In the genomic region with DNA sequence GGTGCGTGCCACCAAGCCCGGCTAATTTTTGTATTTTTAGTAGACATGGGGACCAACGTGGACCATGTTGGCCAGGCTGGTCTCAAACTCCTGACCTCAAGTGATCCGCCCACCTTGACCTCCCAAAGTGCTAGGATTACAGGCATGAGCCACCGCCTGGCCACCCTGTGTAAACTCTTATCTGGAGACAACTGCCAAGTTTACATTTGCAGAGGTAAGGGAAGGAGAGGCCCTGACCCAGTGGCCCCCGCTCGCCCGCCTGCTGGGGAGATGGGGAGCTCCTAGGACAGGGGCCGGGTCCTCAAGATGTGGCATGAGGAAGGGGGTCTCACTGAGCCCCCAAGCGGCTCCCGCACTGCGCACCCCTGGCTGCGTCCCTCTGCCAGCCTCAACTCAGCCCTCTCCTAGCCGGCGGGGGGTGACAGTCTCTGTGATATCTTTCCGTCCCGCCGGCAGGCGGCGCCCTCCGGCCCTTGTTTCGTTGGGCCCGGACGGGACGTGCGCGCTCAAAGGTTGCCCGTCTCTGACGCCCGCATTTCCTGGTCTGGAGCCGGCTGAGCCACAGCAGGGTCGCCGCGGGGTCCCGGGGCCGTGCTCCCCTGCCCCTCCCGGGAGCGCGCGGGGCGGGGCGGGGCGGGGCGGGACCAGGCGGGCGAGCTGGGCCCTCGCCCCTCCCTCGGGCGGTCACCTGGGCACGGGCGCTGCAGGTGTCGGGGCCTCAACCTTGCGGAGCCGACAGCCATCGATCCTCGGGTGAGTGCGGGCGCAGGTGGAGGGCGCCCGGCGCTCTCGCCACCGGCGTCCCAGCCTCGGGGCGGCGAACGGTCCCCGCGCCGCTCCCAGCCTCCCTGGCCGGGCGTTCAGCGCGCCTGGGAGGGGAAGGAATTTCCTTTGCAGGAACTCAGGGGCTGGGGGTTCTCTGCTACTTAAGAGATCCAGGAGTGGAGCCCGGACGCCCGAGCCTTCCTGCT, we compare ENCODE assay signal across 8 cellular contexts. TPM values are rescaled to one million over a fixed set of nuclear protein-coding genes. Genes with fewer than 3 reads are reported as not detected.
A peak's percentile ranks its signal among the peaks of the same experiment; 100 is the strongest.
DNase-seq lines count a peak whose midpoint lies in the region; ATAC-seq and TF ChIP-seq lines count a peak whose summit lies in the region.

A gene with protein sequence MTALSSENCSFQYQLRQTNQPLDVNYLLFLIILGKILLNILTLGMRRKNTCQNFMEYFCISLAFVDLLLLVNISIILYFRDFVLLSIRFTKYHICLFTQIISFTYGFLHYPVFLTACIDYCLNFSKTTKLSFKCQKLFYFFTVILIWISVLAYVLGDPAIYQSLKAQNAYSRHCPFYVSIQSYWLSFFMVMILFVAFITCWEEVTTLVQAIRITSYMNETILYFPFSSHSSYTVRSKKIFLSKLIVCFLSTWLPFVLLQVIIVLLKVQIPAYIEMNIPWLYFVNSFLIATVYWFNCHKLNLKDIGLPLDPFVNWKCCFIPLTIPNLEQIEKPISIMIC (plus strand): TSS at position 533 of the 971 bp plus-strand sequence. CDS start 45,978 bp downstream, outside the sequence.

- H3K27me3 Mint-ChIP-seq in natural killer cell treated with Interleukin-12 subunit alpha and Interleukin-12 subunit beta and Interleukin-15 and Interleukin-18, amount 100 ng/mL, for 72 hours: peaks cover 0 to 9% of the 10 kb centered on the region in 2 donors
- no peaks in the 10 kb centered on the region for H3K27me3 Mint-ChIP-seq in stimulated activated naive CD8-positive, alpha-beta T cell treated with anti-CD3 and anti-CD28 coated beads, Interleukin-15, Interleukin-2, amounts not matched to agents 100 ng/mL and 50 ng/mL, for 24 hours

- no peaks in the 10 kb centered on the region for H3K9me3 ChIP-seq in NT2/D1 (ENCODE audit: insufficient read depth, low read length)

- TF ChIP-seq CTCF in GM20000 (IDR thresholded peaks at IDR 0.05; ENCODE audit: extremely low read depth, missing control alignments): peak; percentile 73
- TF ChIP-seq CTCF in fibroblast of mammary gland (conservative IDR thresholded peaks at IDR 0.05; ENCODE audit: control insufficient read depth, insufficient read depth, low read depth, low read length): peak; percentile 61

- peak; percentile 88 for DNase-seq in D341Med (ENCODE audit: low spot score)
- peak; percentile 85 for DNase-seq in GM20000 (ENCODE audit: low spot score)
- DNase-seq in HK-2 (ENCODE audit: unreplicated experiment): peak; percentile 81
- peak; percentile 74 for DNase-seq in NT2/D1 (ENCODE audit: low read depth, low spot score)
- peak; percentile 72 for DNase-seq in activated T-cell treated with anti-CD3 and anti-CD28 coated beads for 24 hours (ENCODE audit: low read depth)
- DNase-seq in fibroblast of mammary gland (ENCODE audit: low read depth): peak; percentile 45
- peak; percentile 85 for DNase-seq in natural killer cell treated with Interleukin-12 subunit alpha and Interleukin-12 subunit beta and Interleukin-15 and Interleukin-18, amount 100 ng/mL, for 72 hours (ENCODE audit: low spot score)

- H3K4me3 Mint-ChIP-seq in natural killer cell treated with Interleukin-12 subunit alpha and Interleukin-12 subunit beta and Interleukin-15 and Interleukin-18, amount 100 ng/mL, for 72 hours: peak within 1 kb of the TSS; percentile 81
- peak within 1 kb of the TSS; percentile 82 for H3K4me3 Mint-ChIP-seq in stimulated activated naive CD8-positive, alpha-beta T cell treated with anti-CD3 and anti-CD28 coated beads, Interleukin-15, Interleukin-2, amounts not matched to agents 100 ng/mL and 50 ng/mL, for 24 hours

- peak within 1 kb of the TSS; percentile 75 for H3K9ac ChIP-seq in NT2/D1 (ENCODE audit: insufficient read length, low read depth)

- H3K4me1 Mint-ChIP-seq in natural killer cell treated with Interleukin-12 subunit alpha and Interleukin-12 subunit beta and Interleukin-15 and Interleukin-18, amount 100 ng/mL, for 72 hours (ENCODE audit: low read depth in 2 of 2): peaks cover 12% of the 10 kb centered on the region in 2 donors
- H3K4me1 Mint-ChIP-seq in stimulated activated naive CD8-positive, alpha-beta T cell treated with anti-CD3 and anti-CD28 coated beads, Interleukin-15, Interleukin-2, amounts not matched to agents 100 ng/mL and 50 ng/mL, for 24 hours (ENCODE audit: low read depth): peaks cover 13% of the 10 kb centered on the region

- peak; percentile 94 to 95 for ATAC-seq in natural killer cell treated with Interleukin-12 subunit alpha and Interleukin-12 subunit beta and Interleukin-15 and Interleukin-18, amount 100 ng/mL, for 72 hours

- peaks cover 40% of the 10 kb centered on the region for H3K27me3 ChIP-seq in NT2/D1 (ENCODE audit: insufficient read depth, insufficient read length)

- no peaks in the 10 kb centered on the region for H3K9me3 Mint-ChIP-seq in natural killer cell treated with Interleukin-12 subunit alpha and Interleukin-12 subunit beta and Interleukin-15 and Interleukin-18, amount 100 ng/mL, for 72 hours
- peaks cover 3% of the 10 kb centered on the region for H3K9me3 Mint-ChIP-seq in stimulated activated naive CD8-positive, alpha-beta T cell treated with anti-CD3 and anti-CD28 coated beads, Interleukin-15, Interleukin-2, amounts not matched to agents 100 ng/mL and 50 ng/mL, for 24 hours

- no peaks in the 10 kb centered on the region for H3K36me3 Mint-ChIP-seq in natural killer cell treated with Interleukin-12 subunit alpha and Interleukin-12 subunit beta and Interleukin-15 and Interleukin-18, amount 100 ng/mL, for 72 hours
- no peaks in the 10 kb centered on the region for H3K36me3 Mint-ChIP-seq in stimulated activated naive CD8-positive, alpha-beta T cell treated with anti-CD3 and anti-CD28 coated beads, Interleukin-15, Interleukin-2, amounts not matched to agents 100 ng/mL and 50 ng/mL, for 24 hours (ENCODE audit: low read depth)

- H3K4me1 ChIP-seq in NT2/D1 (ENCODE audit: insufficient read depth, insufficient read length): no peaks in the 10 kb centered on the region

- no peak within 1 kb of the TSS for H3K27ac Mint-ChIP-seq in natural killer cell treated with Interleukin-12 subunit alpha and Interleukin-12 subunit beta and Interleukin-15 and Interleukin-18, amount 100 ng/mL, for 72 hours
- no peak within 1 kb of the TSS for H3K27ac Mint-ChIP-seq in stimulated activated naive CD8-positive, alpha-beta T cell treated with anti-CD3 and anti-CD28 coated beads, Interleukin-15, Interleukin-2, amounts not matched to agents 100 ng/mL and 50 ng/mL, for 24 hours

- H3K36me3 ChIP-seq in NT2/D1 (ENCODE audit: insufficient read depth, insufficient read length, low read length): no peaks in the 10 kb centered on the region

- H3K4me3 ChIP-seq in NT2/D1 (ENCODE audit: insufficient read length, low read depth): peak within 1 kb of the TSS; percentile 60
- H3K4me3 ChIP-seq in fibroblast of mammary gland (ENCODE audit: control insufficient read depth, low read depth, low read length): peak within 1 kb of the TSS; percentile 35

RNA-seq across cellular contexts. Expression of the gene that starts here (rescaled TPM):
- 10 to 100 TPM; 12.1 to 12.4 TPM for total RNA-seq in natural killer cell treated with Interleukin-12 subunit alpha and Interleukin-12 subunit beta and Interleukin-15 and Interleukin-18, amount 100 ng/mL, for 72 hours

Comparison
In these comparisons a context has a peak if more than half of its experiments do, and no peak if none do; other contexts are left out.
1. Peak in every context shown above with its lines: DNase-seq, ATAC-seq and H3K4me3 ChIP-seq.